ENCODE assay signal across 10 cellular contexts in genomic region chr9:107732781-107733529, GRCh38.
DNase-seq lines count a peak whose midpoint lies in the region; ATAC-seq and TF ChIP-seq lines count a peak whose summit lies in the region.
"Had no signal": no experiment of that assay in that cellular context is flagged by ENCODE, and none has a peak within 500 bp of the region (broad histone marks: within the 10 kb centered on the region; RNA-seq: fewer than 3 reads in every experiment).

No MANE protein-coding gene starts in this region.

- no peaks in the 10 kb centered on the region for H3K36me3 ChIP-seq in lung (ENCODE audit: control insufficient read depth in 2 of 2, insufficient read depth in 2 of 2, low read length in 2 of 2)
- no peaks in the 10 kb centered on the region for H3K36me3 ChIP-seq in BE2C

- H3K4me3 ChIP-seq in dorsolateral prefrontal cortex (peak overlapping the region in 54 of 59 donors; percentile 4 to 63 (median 34)), lung (no peak overlapping the region), BE2C (ENCODE audit: low read depth, low read length) (no peak overlapping the region)

- no peaks in the 10 kb centered on the region for H3K36me3 Mint-ChIP-seq in activated CD4-positive, alpha-beta T cell treated with anti-CD3 and anti-CD28 coated beads for 36 hours (ENCODE audit: low read depth)
- H3K36me3 Mint-ChIP-seq: stimulated activated memory B cell treated with anti-CD40 and anti-IgM and Interleukin-4, amounts not matched to agents 10 μg/mL and 1 μg/mL and 100 μg/mL, for 72 hours had no signal

- no peaks in the 10 kb centered on the region for H3K9me3 Mint-ChIP-seq in activated CD4-positive, alpha-beta T cell treated with anti-CD3 and anti-CD28 coated beads for 36 hours (ENCODE audit: low read depth)
- H3K9me3 Mint-ChIP-seq: stimulated activated memory B cell treated with anti-CD40 and anti-IgM and Interleukin-4, amounts not matched to agents 10 μg/mL and 1 μg/mL and 100 μg/mL, for 72 hours had no signal

- H3K27ac ChIP-seq in dorsolateral prefrontal cortex (peak overlapping the region in 58 of 59 donors; percentile 7 to 92 (median 75)), lung (ENCODE audit: low read depth in 1 of 2, low read length in 1 of 2) (peak overlapping the region; percentile 68 to 89)

- no peaks in the 10 kb centered on the region for H3K4me1 Mint-ChIP-seq in activated CD4-positive, alpha-beta T cell treated with anti-CD3 and anti-CD28 coated beads for 36 hours
- H3K4me1 Mint-ChIP-seq: stimulated activated memory B cell treated with anti-CD40 and anti-IgM and Interleukin-4, amounts not matched to agents 10 μg/mL and 1 μg/mL and 100 μg/mL, for 72 hours had no signal

- H3K9me3 ChIP-seq in lung (ENCODE audit: control insufficient read depth in 2 of 2, insufficient read depth in 1 of 2, low read length in 1 of 2): no peaks in the 10 kb centered on the region
- H3K9me3 ChIP-seq in BE2C: no peaks in the 10 kb centered on the region

- H3K4me3 Mint-ChIP-seq in activated CD4-positive, alpha-beta T cell treated with anti-CD3 and anti-CD28 coated beads for 36 hours: no peak overlapping the region
- H3K4me3 Mint-ChIP-seq: stimulated activated memory B cell treated with anti-CD40 and anti-IgM and Interleukin-4, amounts not matched to agents 10 μg/mL and 1 μg/mL and 100 μg/mL, for 72 hours had no signal

- H3K27me3 Mint-ChIP-seq in activated CD4-positive, alpha-beta T cell treated with anti-CD3 and anti-CD28 coated beads for 36 hours: no peaks in the 10 kb centered on the region
- H3K27me3 Mint-ChIP-seq: stimulated activated memory B cell treated with anti-CD40 and anti-IgM and Interleukin-4, amounts not matched to agents 10 μg/mL and 1 μg/mL and 100 μg/mL, for 72 hours had no signal

- TF ChIP-seq CTCF in dorsolateral prefrontal cortex (IDR thresholded peaks at IDR 0.05 in 54 of 56, conservative IDR thresholded peaks at IDR 0.05 in 2 of 56; ENCODE audit: low read depth in 1 of 56, partially characterized antibody in 56 of 56): no peak
- no peak for TF ChIP-seq CTCF in lung (IDR thresholded peaks at IDR 0.05; ENCODE audit: control extremely low read depth, extremely low read depth)
- TF ChIP-seq CTCF in BE2C (IDR thresholded peaks at IDR 0.05; ENCODE audit: low read depth, low read length): no peak

- H3K4me1 ChIP-seq in lung (ENCODE audit: control insufficient read depth in 2 of 2, insufficient read depth in 2 of 2, low read length in 2 of 2): peaks cover 2 to 10% of the 10 kb centered on the region in 2 donors
- H3K4me1 ChIP-seq in BE2C: no peaks in the 10 kb centered on the region

- no peak overlapping the region for H3K27ac Mint-ChIP-seq in activated CD4-positive, alpha-beta T cell treated with anti-CD3 and anti-CD28 coated beads for 36 hours
- H3K27ac Mint-ChIP-seq: stimulated activated memory B cell treated with anti-CD40 and anti-IgM and Interleukin-4, amounts not matched to agents 10 μg/mL and 1 μg/mL and 100 μg/mL, for 72 hours had no signal

- peak; percentile 59 for ATAC-seq in lung (ENCODE audit: insufficient read depth, low FRiP score)
- no peak for ATAC-seq in activated CD4-positive, alpha-beta T cell treated with anti-CD3 and anti-CD28 coated beads for 36 hours
- ATAC-seq: stimulated activated memory B cell treated with anti-CD40 and anti-IgM and Interleukin-4, amounts not matched to agents 10 μg/mL and 1 μg/mL and 100 μg/mL, for 72 hours had no signal

- DNase-seq in NCI-H69 (lab: John Stamatoyannopoulos, UW) (peak; percentile 56), dorsolateral prefrontal cortex (peak in 1 of 10 donors; percentile 37), lung (ENCODE audit: low spot score) (no peak), ureter (ENCODE audit: low spot score) (peak; percentile 48), NCI-H1105 (lab: John Stamatoyannopoulos, UW) (no peak), BE2C (no peak)
- no peak for DNase-seq in activated CD4-positive, alpha-beta T cell treated with anti-CD3 and anti-CD28 coated beads for 1 hour
- DNase-seq in activated CD4-positive, alpha-beta T cell treated with anti-CD3 and anti-CD28 coated beads for 36 hours: no peak
- DNase-seq: Karpas-422 had no signal

- CTCF ChIA-PET in activated CD4-positive, alpha-beta T cell treated with anti-CD3 and anti-CD28 coated beads for 36 hours (lab: Charles Lee): no interaction called here

- POLR2A ChIA-PET in activated CD4-positive, alpha-beta T cell treated with anti-CD3 and anti-CD28 coated beads for 36 hours (lab: Charles Lee): no interaction called here

- intact Hi-C loops in dorsolateral prefrontal cortex (cut with DNase I): loop anchor here in 1 of 2 donors (5.0 kb wide), 1 partner anchor 96 kb away; no protein-coding TSS in a partner anchor
- intact Hi-C loops in activated CD4-positive, alpha-beta T cell treated with anti-CD3 and anti-CD28 coated beads for 36 hours (cut with DNase I, micrococcal nuclease): no loop called here

- 35 to 59% methylated on average over 8 of the region's 8 CpGs for WGBS in lung, 2 donors

- no peaks in the 10 kb centered on the region for H3K27me3 ChIP-seq in dorsolateral prefrontal cortex
- no peaks in the 10 kb centered on the region for H3K27me3 ChIP-seq in lung (ENCODE audit: control insufficient read depth, insufficient read depth)
- no peaks in the 10 kb centered on the region for H3K27me3 ChIP-seq in BE2C

Comparison
In these comparisons a context has a peak if more than half of its experiments do, and no peak if none do; other contexts are left out.
1. DNase-seq: peak in NCI-H69 (single experiment) and ureter (single experiment); none in lung (single experiment), NCI-H1105 (single experiment), BE2C (single experiment), activated CD4-positive, alpha-beta T cell treated with anti-CD3 and anti-CD28 coated beads for 1 hour (single experiment) and activated CD4-positive, alpha-beta T cell treated with anti-CD3 and anti-CD28 coated beads for 36 hours (single experiment).
2. H3K4me3 ChIP-seq: peak in dorsolateral prefrontal cortex (54 of 59); none in lung (single experiment) and BE2C (single experiment).